25 cellular contexts compared by ENCODE assay signal in genomic region chr15:99071091-99071680, GRCh38.
"Had no signal": no experiment of that assay in that cellular context is flagged by ENCODE, and none has a peak within 500 bp of the region (broad histone marks: within the 10 kb centered on the region; RNA-seq: fewer than 3 reads in every experiment).

No MANE protein-coding gene starts in this region.

- H3K36me3 ChIP-seq: esophagus squamous epithelium, sigmoid colon, tibial artery, upper lobe of left lung, uterus had no signal

- H3K4me1 ChIP-seq: psoas muscle, sigmoid colon, testis, tibial artery, uterus had no signal

- H3K4me3 ChIP-seq: coronary artery, esophagus squamous epithelium, lung, psoas muscle, sigmoid colon, testis, tibial artery, upper lobe of left lung, uterus had no signal

- DNase-seq: dermis blood vessel endothelial cell; effector memory CD8-positive, alpha-beta T cell; erythroblast; esophagus squamous epithelium; foreskin melanocyte; glutamatergic neuron; kidney; midbrain; nucleus accumbens; psoas muscle; right cardiac atrium; sigmoid colon; stimulated activated CD4-positive, alpha-beta T cell treated with anti-CD3 and anti-CD28 coated beads, Interleukin-2, amount 100 ng/mL, for 24 hours; stimulated activated CD4-positive, alpha-beta T cell treated with anti-CD3 and anti-CD28 coated beads, Interleukin-4, amount 100 ng/mL, for 24 hours; stimulated activated naive CD8-positive, alpha-beta T cell treated with anti-CD3 and anti-CD28 coated beads, Interleukin-15, Interleukin-2, amounts not matched to agents 100 U/mL and 50 U/mL, for 24 hours; substantia nigra; testis; upper lobe of left lung; uterus had no signal

- H3K9me3 ChIP-seq: esophagus squamous epithelium, psoas muscle, sigmoid colon, testis, tibial artery, upper lobe of left lung, uterus had no signal

- H3K27ac ChIP-seq: coronary artery, esophagus squamous epithelium, psoas muscle, sigmoid colon, testis, tibial artery, upper lobe of left lung, uterus had no signal

- H3K27me3 ChIP-seq: esophagus squamous epithelium, sigmoid colon, testis, tibial artery, upper lobe of left lung, uterus had no signal

- ATAC-seq: effector memory CD8-positive, alpha-beta T cell; left lobe of liver; naive thymus-derived CD4-positive, alpha-beta T cell; psoas muscle; right cardiac atrium; stimulated activated memory B cell treated with anti-CD40 and anti-IgM and Interleukin-4, amounts not matched to agents 10 μg/mL and 1 μg/mL and 100 μg/mL, for 72 hours; stimulated activated naive CD8-positive, alpha-beta T cell treated with anti-CD3 and anti-CD28 coated beads, Interleukin-15, Interleukin-2, amounts not matched to agents 100 U/mL and 50 U/mL, for 24 hours had no signal
